9 cellular contexts compared by ENCODE assay signal in the genomic region with DNA sequence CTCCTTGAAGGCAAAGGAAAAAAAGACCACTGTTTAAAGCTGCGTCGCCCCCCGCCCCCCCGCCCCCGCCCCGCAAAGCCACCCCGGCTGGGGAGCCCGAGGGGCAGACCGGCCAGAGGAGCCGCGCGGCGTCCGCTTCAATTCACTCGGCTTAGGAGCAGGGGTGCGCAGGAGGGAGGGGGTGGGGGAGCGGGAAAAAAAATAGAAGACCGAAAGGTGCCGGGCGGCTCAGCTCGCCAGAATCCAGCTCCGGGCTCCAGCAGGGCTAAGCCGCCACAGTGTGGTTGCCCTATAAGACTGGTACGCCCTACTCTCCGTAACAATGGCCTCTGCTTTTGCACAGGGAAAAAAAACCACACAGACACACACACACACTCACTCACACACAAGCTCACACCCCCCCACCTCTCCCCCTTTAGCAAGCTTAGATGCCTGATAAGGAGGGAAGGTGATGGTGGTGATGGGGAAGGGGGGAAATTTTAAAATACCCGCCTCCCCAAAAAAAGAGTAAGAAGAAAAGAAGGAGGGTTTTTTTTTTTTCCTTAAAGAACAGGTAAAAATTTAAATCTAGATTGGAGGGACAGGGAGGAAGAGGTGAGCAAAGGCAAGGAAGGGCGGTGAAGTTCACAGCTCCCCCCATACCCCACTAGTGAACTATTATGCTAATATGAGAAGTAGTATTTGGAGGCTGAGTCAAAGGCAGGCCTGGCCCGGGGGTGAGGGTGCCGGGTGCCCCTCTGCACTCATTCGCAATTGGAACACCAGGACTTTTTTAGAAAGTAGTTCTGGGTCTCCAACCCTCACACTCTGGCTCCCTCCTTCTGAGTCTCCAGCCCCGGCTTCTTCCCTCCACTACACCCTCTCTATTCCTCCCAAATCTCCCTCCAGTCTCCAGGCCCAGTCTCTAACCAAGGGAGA. TPM values are rescaled to one million over a fixed set of nuclear protein-coding genes. Genes with fewer than 3 reads are reported as not detected.
A peak's percentile ranks its signal among the peaks of the same experiment; 100 is the strongest.
DNase-seq lines count a peak whose midpoint lies in the region; ATAC-seq and TF ChIP-seq lines count a peak whose summit lies in the region.
"Had no signal": no experiment of that assay in that cellular context is flagged by ENCODE, and none has a peak within 500 bp of the region (broad histone marks: within the 10 kb centered on the region; RNA-seq: fewer than 3 reads in every experiment).

No MANE protein-coding gene starts in this region.

- H3K4me1 ChIP-seq in neural progenitor cell: no peaks in the 10 kb centered on the region

- no peak overlapping the region for H3K4me2 ChIP-seq in neural progenitor cell

- peak overlapping the region; percentile 0 to 66 for H3K4me3 Mint-ChIP-seq in effector memory CD8-positive, alpha-beta T cell
- no peak overlapping the region for H3K4me3 Mint-ChIP-seq in neural progenitor cell

- DNase-seq in COR-L47 (lab: John Stamatoyannopoulos, UW) (peak; percentile 20), NCI-H748 (lab: John Stamatoyannopoulos, UW; ENCODE audit: unreplicated experiment) (peak; percentile 82), neural progenitor cell (ENCODE audit: low spot score) (peak; percentile 68), Ammon's horn (ENCODE audit: low spot score) (no peak), dedifferentiated amniotic fluid mesenchymal stem cell (ENCODE audit: extremely low spot score) (no peak), mesenteric fat pad (ENCODE audit: low spot score) (no peak)
- no peak for DNase-seq in effector memory CD8-positive, alpha-beta T cell

- H4K20me1 ChIP-seq in neural progenitor cell (ENCODE audit: low read depth): peaks cover 95% of the 10 kb centered on the region

- no peak overlapping the region for H3K4me3 ChIP-seq in neural progenitor cell

- H3K27me3 ChIP-seq in neural progenitor cell: peaks cover 100% of the 10 kb centered on the region

- ATAC-seq in effector memory CD8-positive, alpha-beta T cell (replicated peaks): peak; percentile 39
- ATAC-seq in GM18873 (IDR thresholded peaks at IDR 0.05; ENCODE audit: low FRiP score, unreplicated experiment): no peak

- peaks cover 11% of the 10 kb centered on the region for H3F3A ChIP-seq in neural progenitor cell (ENCODE audit: low read depth)

- no peaks in the 10 kb centered on the region for H3K4me1 Mint-ChIP-seq in effector memory CD8-positive, alpha-beta T cell (ENCODE audit: low read depth in 2 of 2)
- no peaks in the 10 kb centered on the region for H3K4me1 Mint-ChIP-seq in neural progenitor cell

- no peaks in the 10 kb centered on the region for H3K27me3 Mint-ChIP-seq in effector memory CD8-positive, alpha-beta T cell
- H3K27me3 Mint-ChIP-seq in neural progenitor cell (ENCODE audit: insufficient read depth, low read depth): peaks cover 95% of the 10 kb centered on the region

- H3K27ac Mint-ChIP-seq in effector memory CD8-positive, alpha-beta T cell: no peak overlapping the region
- H3K27ac Mint-ChIP-seq in neural progenitor cell: no peak overlapping the region

- no peak overlapping the region for H3K27ac ChIP-seq in neural progenitor cell

- no peak overlapping the region for H2AFZ ChIP-seq in neural progenitor cell (replicated peaks)

- H3K36me3 ChIP-seq in neural progenitor cell: no peaks in the 10 kb centered on the region

- H3K9ac ChIP-seq in neural progenitor cell: no peak overlapping the region

- H3K79me2 ChIP-seq in neural progenitor cell (ENCODE audit: low read depth): no peaks in the 10 kb centered on the region

- no peaks in the 10 kb centered on the region for H3K9me3 Mint-ChIP-seq in effector memory CD8-positive, alpha-beta T cell
- H3K9me3 Mint-ChIP-seq in neural progenitor cell: no peaks in the 10 kb centered on the region

- H3K36me3 Mint-ChIP-seq in effector memory CD8-positive, alpha-beta T cell (ENCODE audit: insufficient read depth): peaks cover 3% of the 10 kb centered on the region
- no peaks in the 10 kb centered on the region for H3K36me3 Mint-ChIP-seq in neural progenitor cell

- no peaks in the 10 kb centered on the region for H3K9me3 ChIP-seq in neural progenitor cell (ENCODE audit: low read depth)

- no peak for TF ChIP-seq CTCF in neural progenitor cell (IDR thresholded peaks at IDR 0.05)

RNA-seq across cellular contexts. Expression of a gene that starts 11.0 kb away (rescaled TPM):
- total RNA-seq in neural progenitor cell (ENCODE audit: low replicate concordance): not detected in 2 replicates
- 19.3 TPM for total RNA-seq in mesenteric fat pad

RNA-seq across cellular contexts. Expression of a gene that starts 22.3 kb away (rescaled TPM):
- total RNA-seq in neural progenitor cell (ENCODE audit: low replicate concordance) (not detected in 2 replicates), mesenteric fat pad (5.7 TPM)

RNA-seq across cellular contexts. Expression of a gene that starts 25.1 kb away (rescaled TPM):
- total RNA-seq in neural progenitor cell (ENCODE audit: low replicate concordance): not detected in 2 replicates
- total RNA-seq in mesenteric fat pad: not detected
- total RNA-seq: myocyte had no signal

RNA-seq across cellular contexts. Expression of a gene that starts 34.2 kb away (rescaled TPM):
- total RNA-seq in neural progenitor cell (ENCODE audit: low replicate concordance) (not detected in 2 replicates), mesenteric fat pad (12.6 TPM)

RNA-seq across cellular contexts. Expression of a gene that starts 37.7 kb away (rescaled TPM):
- total RNA-seq in neural progenitor cell (ENCODE audit: low replicate concordance): not detected in 2 replicates
- 2.0 TPM for total RNA-seq in mesenteric fat pad

Comparison
In these comparisons a context has a peak if more than half of its experiments do, and no peak if none do; other contexts are left out.
1. DNase-seq: peak in COR-L47 (single experiment), NCI-H748 (single experiment) and neural progenitor cell (single experiment); none in effector memory CD8-positive, alpha-beta T cell (0 of 3), Ammon's horn (single experiment), dedifferentiated amniotic fluid mesenchymal stem cell (single experiment) and mesenteric fat pad (single experiment).
2. RNA of a gene that starts 11.0 kb away (total RNA-seq): 19.3 TPM in mesenteric fat pad (single experiment); not detected in neural progenitor cell; every median in the first group is over 10 times any median in the second.